19 cellular contexts compared by ENCODE assay signal in the genomic region with DNA sequence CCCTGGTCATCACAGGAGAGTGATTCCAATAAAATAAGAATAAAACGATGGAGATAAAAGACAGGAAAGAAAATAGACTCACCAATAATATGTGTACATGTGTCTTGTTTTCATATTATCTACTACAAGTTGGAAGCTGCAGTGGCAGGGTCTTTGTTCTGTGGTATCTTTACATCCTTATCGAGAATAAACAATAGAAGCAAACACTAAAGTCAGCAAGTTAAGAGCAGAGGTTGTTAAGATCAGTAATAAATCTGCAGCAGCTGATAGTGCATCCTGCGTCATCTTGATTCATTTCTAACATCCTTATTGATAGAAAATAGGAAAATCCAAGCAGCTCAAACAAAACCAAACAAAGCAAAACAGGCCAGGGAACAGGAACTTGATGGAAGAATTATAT.
"Had no signal": no experiment of that assay in that cellular context is flagged by ENCODE, and none has a peak within 500 bp of the region (broad histone marks: within the 10 kb centered on the region; RNA-seq: fewer than 3 reads in every experiment).

No MANE protein-coding gene starts in this region.

- H3K4me1 ChIP-seq: gastroesophageal sphincter, right atrium auricular region, thyroid gland had no signal

- H3K27ac Mint-ChIP-seq: dendritic cell treated with granulocyte-macrophage colony-stimulating factor and Interleukin-4, amounts not matched to agents 40 ng/mL and 50 ng/mL, for 4 days; effector memory CD8-positive, alpha-beta T cell; naive thymus-derived CD8-positive, alpha-beta T cell had no signal

- H3K9me3 Mint-ChIP-seq: effector memory CD8-positive, alpha-beta T cell had no signal

- H3K27me3 ChIP-seq: esophagus squamous epithelium, gastroesophageal sphincter, ovary, right atrium auricular region, suprapubic skin, thyroid gland, upper lobe of left lung had no signal

- H3K27me3 Mint-ChIP-seq: dendritic cell treated with granulocyte-macrophage colony-stimulating factor and Interleukin-4, amounts not matched to agents 40 ng/mL and 50 ng/mL, for 4 days had no signal

- DNase-seq: effector memory CD8-positive, alpha-beta T cell; esophagus squamous epithelium; foreskin fibroblast; glutamatergic neuron; kidney; left cardiac atrium; naive thymus-derived CD8-positive, alpha-beta T cell; nucleus accumbens; ovary; small intestine; stimulated activated CD4-positive, alpha-beta T cell treated with anti-CD3 and anti-CD28 coated beads, Interleukin-12 subunit alpha, Interleukin-12 subunit beta, amount 100 ng/mL, for 4 hours; stimulated activated naive CD4-positive, alpha-beta T cell treated with Interleukin-2 at 50 U/mL for 16 hours; thyroid gland had no signal

- H3K4me3 ChIP-seq: esophagus squamous epithelium, gastroesophageal sphincter, ovary, right atrium auricular region, suprapubic skin, thyroid gland, upper lobe of left lung had no signal

- H3K4me3 Mint-ChIP-seq: dendritic cell treated with granulocyte-macrophage colony-stimulating factor and Interleukin-4, amounts not matched to agents 40 ng/mL and 50 ng/mL, for 4 days; effector memory CD8-positive, alpha-beta T cell; naive thymus-derived CD8-positive, alpha-beta T cell had no signal

- ATAC-seq: effector memory CD8-positive, alpha-beta T cell; gastroesophageal sphincter; left cardiac atrium; naive thymus-derived CD8-positive, alpha-beta T cell had no signal

- H3K36me3 ChIP-seq: esophagus squamous epithelium, gastroesophageal sphincter, ovary, right atrium auricular region, suprapubic skin, thyroid gland, upper lobe of left lung had no signal

- H3K9me3 ChIP-seq: esophagus squamous epithelium, ovary, suprapubic skin, thyroid gland had no signal

- H3K27ac ChIP-seq: epithelial cell of prostate, gastroesophageal sphincter, ovary, right atrium auricular region, suprapubic skin, thyroid gland had no signal
